Comparison of ENCODE assay signal across 21 cellular contexts in the genomic region with DNA sequence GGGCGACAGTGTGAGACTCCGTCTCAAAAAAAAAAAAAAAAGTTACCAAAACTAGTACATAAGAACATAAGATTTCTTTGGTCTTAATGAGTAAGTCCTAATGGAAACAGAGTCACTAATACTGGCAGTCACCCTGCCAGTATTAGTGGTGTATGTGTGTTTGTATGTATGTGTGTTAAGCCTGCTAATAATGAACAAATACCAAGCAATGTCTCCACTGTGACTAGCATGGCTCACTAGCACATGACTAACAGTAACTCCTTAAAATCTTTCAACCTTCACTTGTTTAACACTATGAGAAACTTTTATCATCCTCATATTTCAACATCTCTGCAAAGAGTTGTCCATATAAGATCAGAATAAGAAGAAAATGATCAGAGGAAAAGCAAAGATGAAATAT.
DNase-seq lines count a peak whose midpoint lies in the region; ATAC-seq, FAIRE-seq and TF ChIP-seq lines count a peak whose summit lies in the region.
"Had no signal": no experiment of that assay in that cellular context is flagged by ENCODE, and none has a peak within 500 bp of the region (broad histone marks: within the 10 kb centered on the region; RNA-seq: fewer than 3 reads in every experiment).

No MANE protein-coding gene starts in this region.

- WGBS in gastroesophageal sphincter (ENCODE audit: low coverage in 1 of 2), 2 donors: 59 to 100% methylated on average over 1 to 2 of the region's 2 CpGs

- TF ChIP-seq EP300 in gastroesophageal sphincter (IDR thresholded peaks at IDR 0.05): no peak

- ATAC-seq in esophagus mucosa: peak; percentile 50
- no peak for ATAC-seq in HG03175 (IDR thresholded peaks at IDR 0.05; ENCODE audit: unreplicated experiment)
- ATAC-seq in gastroesophageal sphincter: no peak
- ATAC-seq: A549; CD8-positive, alpha-beta T cell had no signal

- H3K36me3 ChIP-seq in bronchial epithelial cell (ENCODE audit: control insufficient read depth, insufficient read depth, low read length) (no peaks in the 10 kb centered on the region), gastroesophageal sphincter (no peaks in the 10 kb centered on the region)
- H3K36me3 ChIP-seq: BLaER1 treated with 17β-estradiol and CSF1 and Interleukin-3, amounts not matched to agents 10 nM and 100 nM had no signal

- TF ChIP-seq CTCF in bronchial epithelial cell (IDR thresholded peaks at IDR 0.05; ENCODE audit: insufficient read depth, low read length, severe bottlenecking): no peak
- TF ChIP-seq CTCF in retinal pigment epithelial cell (conservative IDR thresholded peaks at IDR 0.05; ENCODE audit: low read depth, low read length): no peak
- TF ChIP-seq CTCF in gastroesophageal sphincter (IDR thresholded peaks at IDR 0.05): no peak

- peak; percentile 2 for DNase-seq in bronchial epithelial cell (ENCODE audit: low read depth)
- peak; percentile 28 for DNase-seq in kidney tubule cell (ENCODE audit: low spot score)
- peak; percentile 39 for DNase-seq in retinal pigment epithelial cell (ENCODE audit: low read depth)
- no peak for DNase-seq in glomerular visceral epithelial cell (ENCODE audit: extremely low spot score)
- DNase-seq: AML-193; Caco-2; CD4-positive, alpha-beta T cell; CD8-positive, alpha-beta T cell; DMS79 treated with DMSO at 0.1 percent for 48 hours; GF-D8 had no signal

- H3K27ac ChIP-seq in gastroesophageal sphincter: no peak overlapping the region
- H3K27ac ChIP-seq: 22Rv1; A549; BLaER1 treated with 17β-estradiol and CSF1 and Interleukin-3, amounts not matched to agents 10 nM and 100 nM; C4-2B had no signal

- no peaks in the 10 kb centered on the region for H3K27me3 ChIP-seq in bronchial epithelial cell (ENCODE audit: control insufficient read depth, insufficient read depth, low read length)
- H3K27me3 ChIP-seq in gastroesophageal sphincter: no peaks in the 10 kb centered on the region
- H3K27me3 ChIP-seq: BLaER1 treated with 17β-estradiol and CSF1 and Interleukin-3, amounts not matched to agents 10 nM and 100 nM had no signal

- no peak for TF ChIP-seq POLR2A in gastroesophageal sphincter (IDR thresholded peaks at IDR 0.05)

- H3K4me3 ChIP-seq in bronchial epithelial cell (ENCODE audit: low read depth, low read length) (no peak overlapping the region), retinal pigment epithelial cell (ENCODE audit: low read length) (no peak overlapping the region), gastroesophageal sphincter (no peak overlapping the region)
- H3K4me3 ChIP-seq: A549; BLaER1 treated with 17β-estradiol and CSF1 and Interleukin-3, amounts not matched to agents 10 nM and 100 nM had no signal

- no peak for FAIRE-seq in bronchial epithelial cell (lab: Jason Lieb, UNC)
- FAIRE-seq: A549, D721Med, G401.6, GM12891, GM19239 had no signal

- H3K4me1 ChIP-seq in gastroesophageal sphincter: no peaks in the 10 kb centered on the region
- H3K4me1 ChIP-seq: A549; BLaER1 treated with 17β-estradiol and CSF1 and Interleukin-3, amounts not matched to agents 10 nM and 100 nM; Caco-2 had no signal

- peaks cover 0 to 19% (median 0%) of the 10 kb centered on the region in 3 donors for H3K9me3 ChIP-seq in gastroesophageal sphincter
- H3K9me3 ChIP-seq: A549, Caco-2 had no signal
